1 cellular context compared by ENCODE assay signal in genomic region chr1:203328714-203329122, GRCh38.
TF ChIP-seq lines count a peak whose summit lies in the region.

No MANE protein-coding gene starts in this region.

TF ChIP-seq in K562, 482 proteins besides CTCF, POLR2A, EP300 and RAD21 (continued from another document and continues in another):
- TF ChIP-seq ZNF140 (CRISPR knock-in tag; IDR thresholded peaks at IDR 0.05): no peak
- TF ChIP-seq CBFA2T2 (conservative IDR thresholded peaks at IDR 0.05): no peak
- TF ChIP-seq E2F6 (IDR thresholded peaks at IDR 0.05; ENCODE audit: borderline replicate concordance in 1 of 2, extremely low read depth in 1 of 2, insufficient read depth in 1 of 2, insufficient read length in 1 of 2, low read depth in 1 of 2, low read length in 1 of 2, poor library complexity in 1 of 2, severe bottlenecking in 1 of 2): no peak
- no peak; the same call in 1 of the 2 replicates for TF ChIP-seq E2F1 (CRISPR knock-in tag; IDR thresholded peaks at IDR 0.05)
- no peak for TF ChIP-seq RFX7 (CRISPR knock-in tag; IDR thresholded peaks at IDR 0.05)
- no peak for TF ChIP-seq POLR2B (IDR thresholded peaks at IDR 0.05; ENCODE audit: low read depth, partially characterized antibody)
- no peak for TF ChIP-seq ARNT (IDR thresholded peaks at IDR 0.05)
- no peak for TF ChIP-seq PHF21A (IDR thresholded peaks at IDR 0.05; ENCODE audit: borderline replicate concordance, low read depth)
- TF ChIP-seq ARID1B (IDR thresholded peaks at IDR 0.05): no peak
- no peak for TF ChIP-seq NR1H2 (CRISPR knock-in tag; IDR thresholded peaks at IDR 0.05)
- no peak for TF ChIP-seq GTF2F1 (IDR thresholded peaks at IDR 0.05; ENCODE audit: low read depth, low read length)
- TF ChIP-seq ETS1 (conservative IDR thresholded peaks at IDR 0.05; ENCODE audit: control insufficient read depth, low read depth, low read length): no peak
- no peak for TF ChIP-seq CREB1 (IDR thresholded peaks at IDR 0.05)
- peak; percentile 52; the same call in 1 of the 2 replicates for TF ChIP-seq CREB1 (CRISPR knock-in tag; IDR thresholded peaks at IDR 0.05)
- peak; percentile 54; the same call in 1 of the 2 replicates for TF ChIP-seq LCOR (CRISPR knock-in tag; IDR thresholded peaks at IDR 0.05)
- TF ChIP-seq, protein P1, sequence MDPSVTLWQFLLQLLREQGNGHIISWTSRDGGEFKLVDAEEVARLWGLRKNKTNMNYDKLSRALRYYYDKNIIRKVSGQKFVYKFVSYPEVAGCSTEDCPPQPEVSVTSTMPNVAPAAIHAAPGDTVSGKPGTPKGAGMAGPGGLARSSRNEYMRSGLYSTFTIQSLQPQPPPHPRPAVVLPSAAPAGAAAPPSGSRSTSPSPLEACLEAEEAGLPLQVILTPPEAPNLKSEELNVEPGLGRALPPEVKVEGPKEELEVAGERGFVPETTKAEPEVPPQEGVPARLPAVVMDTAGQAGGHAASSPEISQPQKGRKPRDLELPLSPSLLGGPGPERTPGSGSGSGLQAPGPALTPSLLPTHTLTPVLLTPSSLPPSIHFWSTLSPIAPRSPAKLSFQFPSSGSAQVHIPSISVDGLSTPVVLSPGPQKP (CRISPR knock-in tag; IDR thresholded peaks at IDR 0.05): no peak
- TF ChIP-seq ZNF3 (CRISPR knock-in tag; IDR thresholded peaks at IDR 0.05): no peak
- no peak for TF ChIP-seq ZNF311 (CRISPR knock-in tag; IDR thresholded peaks at IDR 0.05)
- no peak for TF ChIP-seq PHTF2 (CRISPR knock-in tag; IDR thresholded peaks at IDR 0.05)
- no peak for TF ChIP-seq TEAD4 (IDR thresholded peaks at IDR 0.05; ENCODE audit: low read length)
- TF ChIP-seq TEAD4 (CRISPR knock-in tag; IDR thresholded peaks at IDR 0.05; ENCODE audit: borderline replicate concordance): no peak
- TF ChIP-seq ZNF197 (CRISPR knock-in tag; IDR thresholded peaks at IDR 0.05; ENCODE audit: low read depth): no peak
- TF ChIP-seq ZNF707 (CRISPR knock-in tag; conservative IDR thresholded peaks at IDR 0.05): no peak
- TF ChIP-seq UBTF (IDR thresholded peaks at IDR 0.05; ENCODE audit: borderline replicate concordance in 1 of 2, low read depth in 2 of 2, low read length in 2 of 2): no peak
- no peak for TF ChIP-seq MEF2A (IDR thresholded peaks at IDR 0.05; ENCODE audit: control insufficient read depth, low read depth, low read length)
- TF ChIP-seq CHD7 (IDR thresholded peaks at IDR 0.05; ENCODE audit: low read depth, low read length): no peak
- no peak for TF ChIP-seq ELK3 (CRISPR knock-in tag; IDR thresholded peaks at IDR 0.05)
- TF ChIP-seq KLF16 (IDR thresholded peaks at IDR 0.05): no peak
- TF ChIP-seq, protein P2, sequence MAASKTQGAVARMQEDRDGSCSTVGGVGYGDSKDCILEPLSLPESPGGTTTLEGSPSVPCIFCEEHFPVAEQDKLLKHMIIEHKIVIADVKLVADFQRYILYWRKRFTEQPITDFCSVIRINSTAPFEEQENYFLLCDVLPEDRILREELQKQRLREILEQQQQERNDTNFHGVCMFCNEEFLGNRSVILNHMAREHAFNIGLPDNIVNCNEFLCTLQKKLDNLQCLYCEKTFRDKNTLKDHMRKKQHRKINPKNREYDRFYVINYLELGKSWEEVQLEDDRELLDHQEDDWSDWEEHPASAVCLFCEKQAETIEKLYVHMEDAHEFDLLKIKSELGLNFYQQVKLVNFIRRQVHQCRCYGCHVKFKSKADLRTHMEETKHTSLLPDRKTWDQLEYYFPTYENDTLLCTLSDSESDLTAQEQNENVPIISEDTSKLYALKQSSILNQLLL (CRISPR knock-in tag; IDR thresholded peaks at IDR 0.05; ENCODE audit: borderline replicate concordance): no peak
- TF ChIP-seq SIX5 (IDR thresholded peaks at IDR 0.05; ENCODE audit: borderline replicate concordance in 1 of 2, insufficient read depth in 1 of 2, low read depth in 1 of 2, low read length in 2 of 2): no peak
- 0 out of 2 replicates have a peak, but pooled peaks have one; percentile 20 for TF ChIP-seq ZEB2 (IDR thresholded peaks at IDR 0.05)
- no peak for TF ChIP-seq ZNF121 (CRISPR knock-in tag; conservative IDR thresholded peaks at IDR 0.05)
- no peak for TF ChIP-seq PHB2 (IDR thresholded peaks at IDR 0.05; ENCODE audit: low read depth)
